ENCODE assay signal across 8 cellular contexts in the genomic region with DNA sequence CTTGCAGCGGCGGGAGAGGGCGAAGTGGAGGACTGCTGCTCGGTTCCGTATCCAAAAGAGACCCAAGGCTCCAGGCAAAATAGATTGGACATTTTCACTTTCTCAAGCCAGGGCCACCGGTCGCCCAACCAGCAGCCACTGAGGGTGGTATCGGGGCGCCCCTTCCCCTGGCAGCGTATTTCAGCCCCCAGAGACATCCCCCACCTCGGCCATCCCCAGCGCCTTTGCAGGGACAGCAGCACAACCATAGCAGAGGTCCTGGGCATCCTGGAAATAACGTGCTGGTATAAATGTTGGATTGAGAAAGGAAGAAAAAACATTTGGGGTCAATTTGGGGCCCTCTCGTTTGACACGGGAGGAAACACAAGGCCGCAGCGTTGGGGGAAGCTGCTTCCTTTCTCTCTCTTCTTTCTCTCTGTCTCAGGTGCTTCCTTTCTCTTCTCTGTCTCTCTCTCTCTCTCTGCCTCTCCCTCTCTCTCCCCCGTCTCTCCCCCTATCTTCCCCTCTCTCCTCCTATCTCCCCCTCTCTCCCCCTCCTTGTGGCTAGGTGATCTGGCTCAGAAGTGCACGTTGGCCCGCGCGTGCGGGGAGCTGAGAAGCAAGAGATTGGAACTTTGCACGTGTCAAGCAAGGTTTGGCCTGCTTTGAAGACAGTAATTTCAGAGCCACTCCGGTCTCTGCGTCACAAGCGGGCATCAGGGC. TPM values are rescaled to one million over a fixed set of nuclear protein-coding genes. Genes with fewer than 3 reads are reported as not detected.
DNase-seq lines count a peak whose midpoint lies in the region; ATAC-seq and TF ChIP-seq lines count a peak whose summit lies in the region.

No MANE protein-coding gene starts in this region.

- no peaks in the 10 kb centered on the region for H3K9me2 ChIP-seq in hepatocyte (replicated peaks; ENCODE audit: insufficient read depth)

- H3K27ac ChIP-seq in CD4-positive, CD25-positive, alpha-beta regulatory T cell (ENCODE audit: insufficient read depth, low read length, poor library complexity, severe bottlenecking) = peak overlapping the region; percentile 89
- peak overlapping the region; percentile 66 for H3K27ac ChIP-seq in hepatocyte

- H4K20me1 ChIP-seq in hepatocyte (ENCODE audit: insufficient read depth, poor library complexity, severe bottlenecking) = no peaks in the 10 kb centered on the region

- no peak overlapping the region for H3K4me3 Mint-ChIP-seq in CD4-positive, CD25-positive, alpha-beta regulatory T cell
- no peak overlapping the region for H3K4me3 Mint-ChIP-seq in activated T-helper 2 cell treated with anti-CD3 and anti-CD28 coated beads, Interferon-gamma antibody, Interleukin-2, Interleukin-4, amounts not matched to agents 10 μg/mL and 5 μg/mL and 100 μg/mL, durations not matched to agents 14 hours and 24 hours and 36 hours (ENCODE audit: low read depth)

- TF ChIP-seq CTCF in LNCaP clone FGC (IDR thresholded peaks at IDR 0.05; ENCODE audit: control insufficient read depth, extremely low read depth, insufficient read depth) (no peak), hepatocyte (IDR thresholded peaks at IDR 0.05; ENCODE audit: poor library complexity) (no peak)

- intact Hi-C loops in activated T-helper 2 cell treated with anti-CD3 and anti-CD28 coated beads, Interferon-gamma antibody, Interleukin-2, Interleukin-4, amounts not matched to agents 10 μg/mL and 5 μg/mL and 100 μg/mL, durations not matched to agents 14 hours and 24 hours and 36 hours (cut with micrococcal nuclease) = loop anchor here (1.0 kb wide), 1 partner anchor 9 kb away; no protein-coding TSS in a partner anchor

- H2AFZ ChIP-seq in hepatocyte = peak overlapping the region; percentile 96

- WGBS in hepatocyte (ENCODE audit: low lambda C conversion rate, missing lambda C conversion rate) = 23% methylated on average over 24 of the region's 27 CpGs

- no peaks in the 10 kb centered on the region for H3K9me3 ChIP-seq in CD4-positive, CD25-positive, alpha-beta regulatory T cell (ENCODE audit: control insufficient read depth in 2 of 2, low read length in 2 of 2)
- H3K9me3 ChIP-seq in hepatocyte (ENCODE audit: low read depth) = no peaks in the 10 kb centered on the region

- H3K79me2 ChIP-seq in hepatocyte = peaks cover 2% of the 10 kb centered on the region

- peaks cover 30% of the 10 kb centered on the region for H3K4me1 ChIP-seq in CD4-positive, CD25-positive, alpha-beta regulatory T cell (ENCODE audit: control insufficient read depth, insufficient read depth, low read length, poor library complexity, severe bottlenecking)
- H3K4me1 ChIP-seq in hepatocyte (ENCODE audit: insufficient read depth) = peaks cover 6% of the 10 kb centered on the region

- peaks cover 13% of the 10 kb centered on the region for H3K36me3 Mint-ChIP-seq in CD4-positive, CD25-positive, alpha-beta regulatory T cell
- H3K36me3 Mint-ChIP-seq in activated T-helper 2 cell treated with anti-CD3 and anti-CD28 coated beads, Interferon-gamma antibody, Interleukin-2, Interleukin-4, amounts not matched to agents 10 μg/mL and 5 μg/mL and 100 μg/mL, durations not matched to agents 14 hours and 24 hours and 36 hours (ENCODE audit: low read depth) = peaks cover 21% of the 10 kb centered on the region

- H3K4me1 Mint-ChIP-seq in CD4-positive, CD25-positive, alpha-beta regulatory T cell = peaks cover 15 to 43% (median 29%) of the 10 kb centered on the region in 4 donors
- H3K4me1 Mint-ChIP-seq in activated T-helper 2 cell treated with anti-CD3 and anti-CD28 coated beads, Interferon-gamma antibody, Interleukin-2, Interleukin-4, amounts not matched to agents 10 μg/mL and 5 μg/mL and 100 μg/mL, durations not matched to agents 14 hours and 24 hours and 36 hours (ENCODE audit: low read depth) = peaks cover 31% of the 10 kb centered on the region

- H3K4me2 ChIP-seq in hepatocyte = peak overlapping the region; percentile 97

- no peak overlapping the region for H3K27ac Mint-ChIP-seq in CD4-positive, CD25-positive, alpha-beta regulatory T cell
- H3K27ac Mint-ChIP-seq in activated T-helper 2 cell treated with anti-CD3 and anti-CD28 coated beads, Interferon-gamma antibody, Interleukin-2, Interleukin-4, amounts not matched to agents 10 μg/mL and 5 μg/mL and 100 μg/mL, durations not matched to agents 14 hours and 24 hours and 36 hours = no peak overlapping the region

- peak; percentile 14 to 66 (median 61) for DNase-seq in CD4-positive, CD25-positive, alpha-beta regulatory T cell
- DNase-seq in LNCaP clone FGC (ENCODE audit: low read depth) (no peak), hepatocyte (ENCODE audit: low spot score) (peak; percentile 48), RKO (ENCODE audit: low spot score) (no peak)
- DNase-seq in activated T-helper 2 cell treated with anti-CD3 and anti-CD28 coated beads, Interferon-gamma antibody, Interleukin-2, Interleukin-4, amounts not matched to agents 10 μg/mL and 5 μg/mL and 100 μg/mL, durations not matched to agents 14 hours and 24 hours and 36 hours (ENCODE audit: low spot score) = peak; percentile 37
- peak; percentile 55 to 59 for DNase-seq in stimulated activated CD4-positive, alpha-beta T cell treated with anti-CD3 and anti-CD28 coated beads, Interleukin-2, amount 100 ng/mL, for 24 hours

- no peaks in the 10 kb centered on the region for H3K27me3 Mint-ChIP-seq in CD4-positive, CD25-positive, alpha-beta regulatory T cell
- no peaks in the 10 kb centered on the region for H3K27me3 Mint-ChIP-seq in activated T-helper 2 cell treated with anti-CD3 and anti-CD28 coated beads, Interferon-gamma antibody, Interleukin-2, Interleukin-4, amounts not matched to agents 10 μg/mL and 5 μg/mL and 100 μg/mL, durations not matched to agents 14 hours and 24 hours and 36 hours (ENCODE audit: low read depth)

- H3K36me3 ChIP-seq in CD4-positive, CD25-positive, alpha-beta regulatory T cell (ENCODE audit: control insufficient read depth, insufficient read depth, low read length) = no peaks in the 10 kb centered on the region
- H3K36me3 ChIP-seq in hepatocyte (replicated peaks; ENCODE audit: insufficient read depth, low read depth) = no peaks in the 10 kb centered on the region

- peak overlapping the region; percentile 61 for H3K4me3 ChIP-seq in CD4-positive, CD25-positive, alpha-beta regulatory T cell (ENCODE audit: low read depth, low read length)
- H3K4me3 ChIP-seq in LNCaP clone FGC (ENCODE audit: low read depth, low read length) (peak overlapping the region; percentile 81), hepatocyte (no peak overlapping the region)

- peak; percentile 15 to 23 for ATAC-seq in CD4-positive, CD25-positive, alpha-beta regulatory T cell (ENCODE audit: low read depth in 2 of 2)
- no peak for ATAC-seq in GM18870 (IDR thresholded peaks at IDR 0.05; ENCODE audit: unreplicated experiment)
- no peak for ATAC-seq in HG02970 (IDR thresholded peaks at IDR 0.05; ENCODE audit: low FRiP score, unreplicated experiment)

- no peaks in the 10 kb centered on the region for H3K9me3 Mint-ChIP-seq in CD4-positive, CD25-positive, alpha-beta regulatory T cell
- H3K9me3 Mint-ChIP-seq in activated T-helper 2 cell treated with anti-CD3 and anti-CD28 coated beads, Interferon-gamma antibody, Interleukin-2, Interleukin-4, amounts not matched to agents 10 μg/mL and 5 μg/mL and 100 μg/mL, durations not matched to agents 14 hours and 24 hours and 36 hours = no peaks in the 10 kb centered on the region

- H3K27me3 ChIP-seq in CD4-positive, CD25-positive, alpha-beta regulatory T cell (ENCODE audit: control insufficient read depth, insufficient read depth, low read length) = no peaks in the 10 kb centered on the region
- H3K27me3 ChIP-seq in hepatocyte = peaks cover 19% of the 10 kb centered on the region

RNA-seq across cellular contexts. Expression of gene RETREG1, which starts 0.6 kb away (rescaled TPM):
- total RNA-seq in CD4-positive, CD25-positive, alpha-beta regulatory T cell = 31.0 TPM
- polyA plus RNA-seq in CD4-positive, CD25-positive, alpha-beta regulatory T cell = 100 to 1,000 TPM in 1 of 4 donors, 10 to 100 TPM in 3; 52.1 to 123 (median 78.7) TPM
- 21.9 and 28.0 TPM in 2 replicates for total RNA-seq in activated T-helper 2 cell treated with anti-CD3 and anti-CD28 coated beads, Interferon-gamma antibody, Interleukin-2, Interleukin-4, amounts not matched to agents 10 μg/mL and 5 μg/mL and 100 μg/mL, durations not matched to agents 14 hours and 24 hours and 36 hours
- 23.8 and 24.6 TPM in 2 replicates for total RNA-seq in hepatocyte
- 24.0 and 24.3 TPM in 2 replicates for polyA plus RNA-seq in hepatocyte

Comparison
In these comparisons a context has a peak if more than half of its experiments do, and no peak if none do; other contexts are left out.
1. ATAC-seq: peak in CD4-positive, CD25-positive, alpha-beta regulatory T cell (2 of 2); none in GM18870 (single experiment) and HG02970 (single experiment).
2. DNase-seq: peak in CD4-positive, CD25-positive, alpha-beta regulatory T cell (3 of 3), activated T-helper 2 cell treated with anti-CD3 and anti-CD28 coated beads, Interferon-gamma antibody, Interleukin-2, Interleukin-4, amounts not matched to agents 10 μg/mL and 5 μg/mL and 100 μg/mL, durations not matched to agents 14 hours and 24 hours and 36 hours (single experiment), hepatocyte (single experiment) and stimulated activated CD4-positive, alpha-beta T cell treated with anti-CD3 and anti-CD28 coated beads, Interleukin-2, amount 100 ng/mL, for 24 hours (2 of 2); none in LNCaP clone FGC (single experiment) and RKO (single experiment).